In genomic region chr17:34424814-34425490, GRCh38 we compare ENCODE assay signal across 17 cellular contexts.
"Had no signal": no experiment of that assay in that cellular context is flagged by ENCODE, and none has a peak within 500 bp of the region (broad histone marks: within the 10 kb centered on the region; RNA-seq: fewer than 3 reads in every experiment).

No MANE protein-coding gene starts in this region.

- H3K4me1 ChIP-seq: left lung, psoas muscle, tibial artery, uterus had no signal

- H3K4me3 ChIP-seq: left lung, psoas muscle, tibial artery, uterus had no signal

- H3K27ac ChIP-seq: brain microvascular endothelial cell, left lung, psoas muscle, spleen, tibial artery, uterus had no signal

- H3K9me3 ChIP-seq: left lung, psoas muscle, spleen, tibial artery, uterus had no signal

- FAIRE-seq: keratinocyte had no signal

- ATAC-seq: effector memory CD8-positive, alpha-beta T cell; natural killer cell treated with Interleukin-12 subunit alpha and Interleukin-12 subunit beta and Interleukin-15 and Interleukin-18, amount 100 ng/mL, for 72 hours; psoas muscle; sciatic nerve; stimulated activated memory B cell treated with anti-CD40 and anti-IgM and Interleukin-4, amounts not matched to agents 10 μg/mL and 1 μg/mL and 100 μg/mL, for 72 hours had no signal

- DNase-seq: activated B cell treated with CpG ODN at 0.5 μM for 24 hours; activated CD4-positive, alpha-beta T cell treated with anti-CD3 and anti-CD28 coated beads, Interleukin-2, amount 50 U/mL, for 1 hour; activated effector memory CD4-positive, alpha-beta T cell treated with Interleukin-2 at 50 U/mL for 16 hours; activated T-cell treated with anti-CD3 and anti-CD28 coated beads, Interleukin-2, amount 50 U/mL, for 1 hour; brain microvascular endothelial cell; effector memory CD8-positive, alpha-beta T cell; hippocampal formation; left lung; psoas muscle; spleen; stimulated activated CD4-positive, alpha-beta T cell treated with anti-CD3 and anti-CD28 coated beads, Interleukin-1b, Interleukin-23, amount 100 ng/mL, for 48 hours; tibial artery; uterus had no signal

- H3K36me3 ChIP-seq: brain microvascular endothelial cell, left lung, spleen, tibial artery, uterus had no signal
